9 cellular contexts compared by ENCODE assay signal in genomic region chr3:156449712-156450574, GRCh38.
A peak's percentile ranks its signal among the peaks of the same experiment; 100 is the strongest.
DNase-seq lines count a peak whose midpoint lies in the region; ATAC-seq, FAIRE-seq and TF ChIP-seq lines count a peak whose summit lies in the region.
"Had no signal": no experiment of that assay in that cellular context is flagged by ENCODE, and none has a peak within 500 bp of the region (broad histone marks: within the 10 kb centered on the region; RNA-seq: fewer than 3 reads in every experiment).

No MANE protein-coding gene starts in this region.

- H3K36me3 Mint-ChIP-seq in naive thymus-derived CD4-positive, alpha-beta T cell, result no peaks in the 10 kb centered on the region

- no peak for FAIRE-seq in small intestine (lab: Jason Lieb, UNC)

- CTCF ChIA-PET in naive thymus-derived CD4-positive, alpha-beta T cell (lab: Charles Lee), result interaction anchor here (0.7 to 1.2 kb wide), 5 partner anchors 9 to 619 kb away, joined by 3 to 4 read pairs (median 3); no protein-coding TSS in a partner anchor

- no peak overlapping the region for H3K27ac Mint-ChIP-seq in naive thymus-derived CD4-positive, alpha-beta T cell
- H3K27ac Mint-ChIP-seq: stimulated activated naive CD8-positive, alpha-beta T cell treated with anti-CD3 and anti-CD28 coated beads, Interleukin-15, Interleukin-2, amounts not matched to agents 100 ng/mL and 50 ng/mL, for 24 hours had no signal

- H3K4me1 ChIP-seq in small intestine (ENCODE audit: control insufficient read depth in 2 of 2, insufficient read depth in 1 of 2, low read depth in 1 of 2, low read length in 1 of 2), result no peaks in the 10 kb centered on the region
- H3K4me1 ChIP-seq in naive thymus-derived CD4-positive, alpha-beta T cell (ENCODE audit: control insufficient read depth in 2 of 2, insufficient read depth in 2 of 2, low read length in 2 of 2), result no peaks in the 10 kb centered on the region

- ATAC-seq in GM18519 (IDR thresholded peaks at IDR 0.05; ENCODE audit: low FRiP score, unreplicated experiment), result peak; percentile 51
- no peak for ATAC-seq in naive thymus-derived CD4-positive, alpha-beta T cell

- H3K27me3 ChIP-seq in small intestine (ENCODE audit: control insufficient read depth in 2 of 2, insufficient read depth in 2 of 2, low read length in 2 of 2), result no peaks in the 10 kb centered on the region
- no peaks in the 10 kb centered on the region for H3K27me3 ChIP-seq in naive thymus-derived CD4-positive, alpha-beta T cell (ENCODE audit: control insufficient read depth in 2 of 2, insufficient read depth in 2 of 2, low read length in 2 of 2)

- H3K36me3 ChIP-seq in small intestine (ENCODE audit: control insufficient read depth in 2 of 2, insufficient read depth in 2 of 2, low read length in 2 of 2), result no peaks in the 10 kb centered on the region
- no peaks in the 10 kb centered on the region for H3K36me3 ChIP-seq in naive thymus-derived CD4-positive, alpha-beta T cell (ENCODE audit: control insufficient read depth in 2 of 3, insufficient read depth in 3 of 3, low read length in 3 of 3)

- H3K4me3 ChIP-seq in foreskin fibroblast (ENCODE audit: low read depth in 1 of 2, low read length in 2 of 2), result no peak overlapping the region
- H3K4me3 ChIP-seq in small intestine (ENCODE audit: low read depth in 1 of 2, low read length in 2 of 2), result no peak overlapping the region
- no peak overlapping the region for H3K4me3 ChIP-seq in naive thymus-derived CD4-positive, alpha-beta T cell (ENCODE audit: low read length)

- no peaks in the 10 kb centered on the region for H3K9me3 Mint-ChIP-seq in naive thymus-derived CD4-positive, alpha-beta T cell
- H3K9me3 Mint-ChIP-seq: stimulated activated naive CD8-positive, alpha-beta T cell treated with anti-CD3 and anti-CD28 coated beads, Interleukin-15, Interleukin-2, amounts not matched to agents 100 ng/mL and 50 ng/mL, for 24 hours had no signal

- peaks cover 0 to 2% (median 0%) of the 10 kb centered on the region in 7 donors for H3K4me1 Mint-ChIP-seq in naive thymus-derived CD4-positive, alpha-beta T cell

- DNase-seq in Ammon's horn (ENCODE audit: low spot score), result peak; percentile 57
- peak; percentile 37 for DNase-seq in HPDE6-E6E7 (ENCODE audit: extremely low spot score)
- peak; percentile 9 to 46 for DNase-seq in SHP77 (lab: John Stamatoyannopoulos, UW)
- DNase-seq in foreskin fibroblast, result peak; percentile 22 to 68
- DNase-seq in small intestine, result peak; percentile 16
- no peak for DNase-seq in naive thymus-derived CD4-positive, alpha-beta T cell
- no peak for DNase-seq in activated CD8-positive, alpha-beta memory T cell treated with anti-CD3 and anti-CD28 coated beads, Interleukin-2, amount 50 U/mL, for 4 hours

- 45 to 57% (median 57%) methylated on average over 2 of the region's 2 CpGs for WGBS in small intestine, 3 donors

- intact Hi-C loops in naive thymus-derived CD4-positive, alpha-beta T cell (cut with micrococcal nuclease), result loop anchor here (2.0 kb wide), 2 partner anchors 299 to 687 kb away; no protein-coding TSS in a partner anchor

- no peaks in the 10 kb centered on the region for H3K9me3 ChIP-seq in small intestine (ENCODE audit: control insufficient read depth, low read depth)
- no peaks in the 10 kb centered on the region for H3K9me3 ChIP-seq in naive thymus-derived CD4-positive, alpha-beta T cell (ENCODE audit: control insufficient read depth in 2 of 3, low read length in 3 of 3)

- POLR2A ChIA-PET in naive thymus-derived CD4-positive, alpha-beta T cell (lab: Charles Lee), result interaction anchor here (0.7 to 1.0 kb wide), 2 partner anchors 35 to 96 kb away, joined by 3 read pairs; no protein-coding TSS in a partner anchor

- peaks cover 8 to 45% (median 9%) of the 10 kb centered on the region in 5 donors for H3K27me3 Mint-ChIP-seq in naive thymus-derived CD4-positive, alpha-beta T cell

- TF ChIP-seq CTCF in foreskin fibroblast (IDR thresholded peaks at IDR 0.05; ENCODE audit: low read depth, low read length), result peak; percentile 66

- H3K4me3 Mint-ChIP-seq in naive thymus-derived CD4-positive, alpha-beta T cell, result no peak overlapping the region
- H3K4me3 Mint-ChIP-seq: stimulated activated naive CD8-positive, alpha-beta T cell treated with anti-CD3 and anti-CD28 coated beads, Interleukin-15, Interleukin-2, amounts not matched to agents 100 ng/mL and 50 ng/mL, for 24 hours had no signal

- no peak overlapping the region for H3K27ac ChIP-seq in small intestine (ENCODE audit: low read depth in 1 of 2, low read length in 1 of 2)
- H3K27ac ChIP-seq in naive thymus-derived CD4-positive, alpha-beta T cell (ENCODE audit: low read depth, low read length), result no peak overlapping the region

Comparison
In these comparisons a context has a peak if more than half of its experiments do, and no peak if none do; other contexts are left out.
1. DNase-seq: peak in Ammon's horn (single experiment), HPDE6-E6E7 (single experiment), SHP77 (2 of 2), foreskin fibroblast (2 of 2) and small intestine (single experiment); none in naive thymus-derived CD4-positive, alpha-beta T cell (0 of 9) and activated CD8-positive, alpha-beta memory T cell treated with anti-CD3 and anti-CD28 coated beads, Interleukin-2, amount 50 U/mL, for 4 hours (single experiment).